ENCODE assay signal across 22 cellular contexts in the genomic region with DNA sequence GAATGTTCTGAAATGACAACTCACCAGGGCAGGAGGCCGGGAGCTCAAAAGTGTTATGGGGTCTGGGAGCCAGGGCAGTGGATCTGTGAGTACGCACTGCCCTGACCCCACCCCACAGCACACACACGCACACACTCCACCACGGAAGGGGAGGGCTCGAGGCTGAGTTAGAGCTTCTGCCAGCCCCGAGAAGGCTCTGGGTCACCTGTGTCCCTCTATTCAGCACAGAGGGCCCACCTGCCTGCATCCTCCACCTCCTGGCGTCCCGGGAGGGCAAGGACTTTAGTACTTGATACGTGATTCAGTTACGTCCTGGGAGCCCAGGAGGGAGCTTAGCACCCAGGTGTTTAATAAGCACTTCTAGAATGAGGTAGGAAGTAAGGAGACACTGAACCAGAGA.
DNase-seq lines count a peak whose midpoint lies in the region; ATAC-seq and TF ChIP-seq lines count a peak whose summit lies in the region.
"Had no signal": no experiment of that assay in that cellular context is flagged by ENCODE, and none has a peak within 500 bp of the region (broad histone marks: within the 10 kb centered on the region; RNA-seq: fewer than 3 reads in every experiment).

No MANE protein-coding gene starts in this region.

- H3K4me3 Mint-ChIP-seq in Caco-2 (ENCODE audit: unreplicated experiment) (no peak overlapping the region), endodermal cell (no peak overlapping the region)
- H3K4me3 Mint-ChIP-seq: CD8-positive, alpha-beta T cell; IgD-negative memory B cell had no signal

- ATAC-seq in GM21515 (IDR thresholded peaks at IDR 0.05; ENCODE audit: unreplicated experiment) (no peak), GM21723 (IDR thresholded peaks at IDR 0.05; ENCODE audit: unreplicated experiment) (no peak)
- ATAC-seq: CD8-positive, alpha-beta T cell had no signal

- peak in 1 of 2 donors; percentile 25 for TF ChIP-seq POLR2A in Peyer's patch (IDR thresholded peaks at IDR 0.05)

- 86 to 100% methylated on average over 8 to 10 of the region's 10 CpGs for WGBS in endodermal cell (ENCODE audit: insufficient coverage in 1 of 2, insufficient read length in 1 of 2), 2 experiments

- CTCF ChIA-PET in Caco-2 (lab: Charles Lee) = interaction anchor here (0.6 to 3.9 kb wide), 8 partner anchors 12 to 411 kb away, joined by 3 to 59 read pairs (median 10); no protein-coding TSS in a partner anchor

- POLR2A ChIA-PET in Caco-2 (lab: Charles Lee) = interaction anchor here (1.0 to 1.4 kb wide), 3 partner anchors 28 to 412 kb away, joined by 3 to 11 read pairs (median 6); no protein-coding TSS in a partner anchor

- H3K36me3 Mint-ChIP-seq in Caco-2 (ENCODE audit: insufficient read depth, unreplicated experiment) (peaks cover 16% of the 10 kb centered on the region), endodermal cell (ENCODE audit: low read depth) (no peaks in the 10 kb centered on the region)
- H3K36me3 Mint-ChIP-seq: CD8-positive, alpha-beta T cell; IgD-negative memory B cell had no signal

- H3K9me3 Mint-ChIP-seq in Caco-2 (ENCODE audit: unreplicated experiment) (no peaks in the 10 kb centered on the region), endodermal cell (no peaks in the 10 kb centered on the region)
- H3K9me3 Mint-ChIP-seq: CD8-positive, alpha-beta T cell; IgD-negative memory B cell had no signal

- no peak overlapping the region for H3K9ac ChIP-seq in endodermal cell (ENCODE audit: extremely low read depth, low read length, poor library complexity, severe bottlenecking)
- H3K9ac ChIP-seq: GM23248 had no signal

- H3K27me3 Mint-ChIP-seq in Caco-2 (ENCODE audit: insufficient read depth, unreplicated experiment) (no peaks in the 10 kb centered on the region), endodermal cell (ENCODE audit: insufficient read depth) (peaks cover 18% of the 10 kb centered on the region)
- H3K27me3 Mint-ChIP-seq: IgD-negative memory B cell had no signal

- in situ Hi-C loops in G401 (cut with HindIII; ENCODE audit: low sequenced_read_pairs) = no loop called here

- BruUV-seq in Caco-2 (replicated peaks; lab: Mats Ljungman, UMichigan) = no TSS peak

- peak overlapping the region in 3 of 4 donors; percentile 63 to 88 (median 83) for H3K27ac ChIP-seq in Peyer's patch
- H3K27ac ChIP-seq in endodermal cell (ENCODE audit: low read depth, low read length) = no peak overlapping the region
- H3K27ac ChIP-seq in muscle layer of duodenum (ENCODE audit: low read length) = peak overlapping the region; percentile 54
- H3K27ac ChIP-seq: GM23248 had no signal

- H3K4me3 ChIP-seq in Caco-2 (ENCODE audit: low read depth, low read length) (no peak overlapping the region), Peyer's patch (no peak overlapping the region), endodermal cell (ENCODE audit: low read length) (no peak overlapping the region), muscle layer of duodenum (ENCODE audit: low read depth in 1 of 2, low read length in 2 of 2) (no peak overlapping the region)
- H3K4me3 ChIP-seq: GM23248, HAP-1 had no signal

- peak overlapping the region; percentile 97 for H3K27ac Mint-ChIP-seq in Caco-2 (ENCODE audit: unreplicated experiment)
- H3K27ac Mint-ChIP-seq in endodermal cell = peak overlapping the region; percentile 2
- H3K27ac Mint-ChIP-seq: CD8-positive, alpha-beta T cell; IgD-negative memory B cell had no signal

- H3K36me3 ChIP-seq in Caco-2 (ENCODE audit: control insufficient read depth, insufficient read depth, low read length) (0 out of 2 replicates have a peak, but pooled peaks cover 2% of the 10 kb centered on the region), Peyer's patch (no peaks in the 10 kb centered on the region), endodermal cell (ENCODE audit: control insufficient read depth, insufficient read depth, low read length) (no peaks in the 10 kb centered on the region), muscle layer of duodenum (ENCODE audit: control insufficient read depth in 1 of 2, insufficient read depth in 2 of 2, low read length in 2 of 2) (no peaks in the 10 kb centered on the region)
- H3K36me3 ChIP-seq: HAP-1 had no signal

- TF ChIP-seq CTCF in Caco-2 (IDR thresholded peaks at IDR 0.05; ENCODE audit: insufficient read depth in 1 of 2, low read depth in 1 of 2, low read length in 1 of 2, severe bottlenecking in 1 of 2, unreplicated experiment in 1 of 2) = no peak
- TF ChIP-seq CTCF in Peyer's patch (IDR thresholded peaks at IDR 0.05) = no peak
- TF ChIP-seq CTCF in endodermal cell (conservative IDR thresholded peaks at IDR 0.05) = no peak

- intact Hi-C loops in Caco-2 (cut with micrococcal nuclease; ENCODE audit: unreplicated experiment) = loop anchor here (10.0 kb wide), 2 partner anchors 504 to 1594 kb away; a partner anchor contains a TSS

- H3K4me1 Mint-ChIP-seq in Caco-2 (ENCODE audit: low read depth, unreplicated experiment) = peaks cover 47% of the 10 kb centered on the region
- H3K4me1 Mint-ChIP-seq in endodermal cell = peaks cover 25% of the 10 kb centered on the region
- H3K4me1 Mint-ChIP-seq: IgD-negative memory B cell had no signal

- H3K9me3 ChIP-seq in Caco-2 (no peaks in the 10 kb centered on the region), Peyer's patch (no peaks in the 10 kb centered on the region), endodermal cell (ENCODE audit: control insufficient read depth, low read length) (no peaks in the 10 kb centered on the region), muscle layer of duodenum (ENCODE audit: control insufficient read depth in 1 of 2, low read length in 2 of 2) (no peaks in the 10 kb centered on the region)
- H3K9me3 ChIP-seq: HAP-1 had no signal

- peaks cover 78% of the 10 kb centered on the region for H3K4me1 ChIP-seq in Caco-2
- H3K4me1 ChIP-seq in Peyer's patch = peaks cover 0 to 51% (median 11%) of the 10 kb centered on the region in 4 donors
- peaks cover 14% of the 10 kb centered on the region for H3K4me1 ChIP-seq in endodermal cell (ENCODE audit: control insufficient read depth, insufficient read depth, low read length)
- no peaks in the 10 kb centered on the region for H3K4me1 ChIP-seq in muscle layer of duodenum (ENCODE audit: control insufficient read depth in 1 of 2, insufficient read depth in 2 of 2, low read length in 2 of 2)
- H3K4me1 ChIP-seq: HAP-1 had no signal

- H3K27me3 ChIP-seq in Caco-2 (replicated peaks; ENCODE audit: control insufficient read depth, insufficient read depth, low read length) (no peaks in the 10 kb centered on the region), Peyer's patch (no peaks in the 10 kb centered on the region), endodermal cell (ENCODE audit: control insufficient read depth, insufficient read depth, low read length, poor library complexity, severe bottlenecking) (no peaks in the 10 kb centered on the region), muscle layer of duodenum (ENCODE audit: low read depth, low read length) (no peaks in the 10 kb centered on the region)

- DNase-seq in Caco-2 = peak in 1 of 2 experiments; percentile 43
- peak in 2 of 3 donors; percentile 63 to 70 for DNase-seq in Peyer's patch
- no peak for DNase-seq in endodermal cell
- no peak for DNase-seq in G401 (ENCODE audit: low spot score)
- no peak for DNase-seq in activated CD4-positive, alpha-beta T cell treated with anti-CD3 and anti-CD28 coated beads for 4 hours
- DNase-seq: AML-193; C1 segment of cervical spinal cord; Calu3; CD8-positive, alpha-beta T cell; DMS153; GM23248; Karpas-422; NCI-H1694; NCI-H446 treated with DMSO at 0.1 percent for 48 hours; NCI-H526 treated with DMSO at 0.1 percent for 48 hours; OCI-M1; Right ventricle myocardium superior had no signal

Comparison
In these comparisons a context has a peak if more than half of its experiments do, and no peak if none do; other contexts are left out.
1. DNase-seq: peak in Peyer's patch (2 of 3); none in endodermal cell (single experiment), G401 (single experiment) and activated CD4-positive, alpha-beta T cell treated with anti-CD3 and anti-CD28 coated beads for 4 hours (0 of 2).